In genomic region chr13:36764957-36765356, GRCh38 we compare ENCODE assay signal across 19 cellular contexts. TPM values are rescaled to one million over a fixed set of nuclear protein-coding genes. Genes with fewer than 3 reads are reported as not detected.
DNase-seq lines count a peak whose midpoint lies in the region; ATAC-seq and TF ChIP-seq lines count a peak whose summit lies in the region.
"Had no signal": no experiment of that assay in that cellular context is flagged by ENCODE, and none has a peak within 500 bp of the region (broad histone marks: within the 10 kb centered on the region; RNA-seq: fewer than 3 reads in every experiment).

No MANE protein-coding gene starts in this region.

- H3K27me3 ChIP-seq in A673 (replicated peaks; ENCODE audit: insufficient read depth, low read depth, low read length, poor library complexity): no peaks in the 10 kb centered on the region
- H3K27me3 ChIP-seq: Peyer's patch had no signal

- H3K36me3 ChIP-seq in A673 (ENCODE audit: insufficient read depth, low read length, poor library complexity, severe bottlenecking): no peaks in the 10 kb centered on the region
- H3K36me3 ChIP-seq: BE2C, HAP-1, Peyer's patch had no signal

- H3K27ac ChIP-seq in A673 (ENCODE audit: low read depth, low read length, poor library complexity, severe bottlenecking) (no peak overlapping the region), VCaP (no peak overlapping the region)
- H3K27ac ChIP-seq: Peyer's patch had no signal

- peaks cover 11% of the 10 kb centered on the region for H3K4me1 ChIP-seq in A673 (ENCODE audit: insufficient read depth, low read length, poor library complexity, severe bottlenecking)
- H3K4me1 ChIP-seq: HAP-1, Peyer's patch had no signal

- POLR2A ChIA-PET in A673 (lab: Charles Lee; ENCODE audit: low non-redundant PET): no interaction called here

- BruUV-seq in A673 (replicated peaks; lab: Mats Ljungman, UMichigan): no TSS peak

- CTCF ChIA-PET in A673 (lab: Charles Lee): no interaction called here

- ATAC-seq in GM21619 (IDR thresholded peaks at IDR 0.05; ENCODE audit: unreplicated experiment) (no peak), GM19351 (IDR thresholded peaks at IDR 0.05; ENCODE audit: unreplicated experiment) (no peak), GM21390 (IDR thresholded peaks at IDR 0.05; ENCODE audit: unreplicated experiment) (no peak)
- ATAC-seq: SK-N-SH treated with all-trans-retinoic acid at 6 μM for 48 hours had no signal

- H3K9me3 ChIP-seq in A673 (ENCODE audit: low read depth, low read length, poor library complexity, severe bottlenecking): peaks cover 11% of the 10 kb centered on the region
- H3K9me3 ChIP-seq: HAP-1, Peyer's patch had no signal

- H3K4me3 ChIP-seq in A673 (ENCODE audit: low read depth, low read length, poor library complexity, severe bottlenecking): no peak overlapping the region
- H3K4me3 ChIP-seq: HAP-1, Peyer's patch had no signal

- intact Hi-C loops in A673 (cut with micrococcal nuclease; ENCODE audit: unreplicated experiment): no loop called here

- TF ChIP-seq CTCF in A673 (conservative IDR thresholded peaks at IDR 0.05; ENCODE audit: low read depth, low read length): no peak; the same call in 1 of the 2 replicates
- 0 out of 2 replicates have a peak, but pooled peaks have one; percentile 11 for TF ChIP-seq CTCF in VCaP (conservative IDR thresholded peaks at IDR 0.05)

- DNase-seq in A673 (ENCODE audit: low spot score): peak; percentile 46
- peak; percentile 8 for DNase-seq in EL
- DNase-seq in iPS DF 19.7 (ENCODE audit: low read depth, low spot score): peak; percentile 28
- no peak for DNase-seq in mucosa of gallbladder (ENCODE audit: low spot score)
- DNase-seq: BE2C; CD4-positive, alpha-beta T cell; IMR-90; Karpas-422; NCI-H1417; NCI-H1930; NCI-H774; Peyer's patch; Right ventricle myocardium superior had no signal

RNA-seq across cellular contexts. Expression of gene RFXAP, which starts 54.1 kb away (rescaled TPM):
- total RNA-seq in A673 (2021) (25.9 and 29.2 TPM in 2 replicates), mucosa of gallbladder (4.4 TPM)
